Comparison of ENCODE assay signal across 8 cellular contexts in the genomic region with DNA sequence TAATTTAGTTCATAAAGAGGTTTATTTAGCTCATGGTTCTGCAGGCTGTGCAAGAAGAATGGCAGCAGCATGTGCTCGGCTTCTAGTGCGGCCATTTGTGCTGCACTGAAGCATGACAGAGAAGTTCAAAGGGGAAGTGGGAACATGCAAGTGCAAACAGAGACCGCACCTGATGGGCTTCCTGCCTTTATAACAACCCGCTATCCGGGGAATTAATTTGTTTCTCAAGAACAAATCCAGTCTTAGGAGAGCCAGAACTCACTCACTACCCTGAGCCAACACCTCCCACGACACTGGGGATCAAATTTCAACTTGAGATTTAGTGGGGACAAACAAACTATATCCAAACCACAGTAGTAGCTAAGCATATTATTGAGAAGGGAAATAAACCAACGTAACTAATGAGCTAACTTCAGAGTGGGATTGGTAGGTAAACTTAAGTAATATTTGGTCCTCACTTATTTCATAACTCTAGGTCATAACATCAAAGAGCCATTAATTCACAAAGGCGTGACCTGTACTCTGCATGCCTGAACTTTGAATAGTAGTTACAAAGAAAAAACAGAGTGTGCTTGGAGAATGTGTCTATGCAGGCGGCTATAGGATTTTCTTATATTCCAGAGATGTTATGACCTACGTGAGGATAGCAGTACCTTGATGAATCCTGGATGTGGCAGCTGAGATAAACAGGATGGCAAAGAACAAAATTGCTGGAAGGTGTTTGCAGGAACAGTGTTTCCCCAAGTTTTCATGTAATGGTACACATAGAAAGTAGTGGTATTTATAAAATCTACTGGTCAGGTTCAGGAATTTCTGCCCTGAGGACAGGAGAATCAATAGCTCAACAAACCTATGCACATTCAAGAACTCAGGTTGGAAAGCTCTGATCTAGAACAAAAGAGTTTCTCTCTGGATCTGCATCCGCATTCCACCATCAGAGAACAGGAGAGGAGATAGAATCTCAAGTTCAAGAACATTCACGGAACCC.
A peak's percentile ranks its signal among the peaks of the same experiment; 100 is the strongest.
DNase-seq lines count a peak whose midpoint lies in the region; ATAC-seq lines count a peak whose summit lies in the region.

No MANE protein-coding gene starts in this region.

- DNase-seq in NCI-H69 (lab: John Stamatoyannopoulos, UW) (peak; percentile 65), renal cortical epithelial cell (ENCODE audit: low read depth) (peak; percentile 93), T-helper 9 cell (no peak), Ammon's horn (ENCODE audit: low spot score) (no peak), SKM-1 treated with dmso at 0.1 percent for 144 hours (lab: John Stamatoyannopoulos, UW; ENCODE audit: unreplicated experiment) (no peak)
- DNase-seq in effector CD4-positive, alpha-beta T cell, result no peak

- ATAC-seq in GM19351 (IDR thresholded peaks at IDR 0.05; ENCODE audit: unreplicated experiment) (peak; percentile 98), HG03060 (IDR thresholded peaks at IDR 0.05; ENCODE audit: low read depth, unreplicated experiment) (peak; percentile 92)

Comparison
In these comparisons a context has a peak if more than half of its experiments do, and no peak if none do; other contexts are left out.
1. DNase-seq: peak in NCI-H69 (single experiment) and renal cortical epithelial cell (single experiment); none in T-helper 9 cell (single experiment), Ammon's horn (single experiment), SKM-1 treated with dmso at 0.1 percent for 144 hours (single experiment) and effector CD4-positive, alpha-beta T cell (single experiment).